In the genomic region with DNA sequence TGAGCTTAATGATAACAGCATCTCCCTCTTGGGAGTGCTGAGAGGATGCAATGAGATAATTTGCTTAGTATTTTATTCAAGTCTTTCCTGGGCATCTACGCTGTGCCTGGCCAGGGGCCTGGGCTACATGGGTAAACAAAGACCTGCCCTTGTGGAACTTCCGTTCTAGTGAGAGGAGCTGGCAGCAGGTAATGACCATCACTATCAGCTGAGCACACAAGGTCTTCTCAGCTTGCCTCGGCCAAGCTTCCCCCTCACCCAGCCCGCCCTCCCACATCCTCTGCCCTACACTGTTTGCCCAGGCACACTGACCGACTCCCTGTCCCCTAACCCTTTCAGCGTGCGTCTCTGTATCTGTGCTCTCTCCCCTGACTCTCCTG, we compare ENCODE assay signal across 2 cellular contexts.
TF ChIP-seq lines count a peak whose summit lies in the region.

No MANE protein-coding gene starts in this region.

TF ChIP-seq in IMR-90, 13 proteins besides CTCF, POLR2A, EP300 and RAD21:
- TF ChIP-seq ELK1 (IDR thresholded peaks at IDR 0.05; ENCODE audit: borderline replicate concordance, low read depth, low read length) (no peak), SMC3 (IDR thresholded peaks at IDR 0.05; ENCODE audit: low read depth, low read length) (no peak), MXI1 (IDR thresholded peaks at IDR 0.05; ENCODE audit: borderline replicate concordance, low read depth, low read length) (no peak), CHD1 (IDR thresholded peaks at IDR 0.05; ENCODE audit: low read depth, low read length) (no peak), MAFK (IDR thresholded peaks at IDR 0.05; ENCODE audit: low read depth, low read length) (no peak), RCOR1 (IDR thresholded peaks at IDR 0.05; ENCODE audit: insufficient replicate concordance, low read length) (no peak), RFX5 (IDR thresholded peaks at IDR 0.05; ENCODE audit: low read depth, low read length) (no peak), BHLHE40 (IDR thresholded peaks at IDR 0.05; ENCODE audit: low read depth, low read length) (no peak), NFE2L2 (IDR thresholded peaks at IDR 0.05; ENCODE audit: low read depth, low read length) (no peak), USF2 (IDR thresholded peaks at IDR 0.05; ENCODE audit: low read depth, low read length) (no peak), CEBPB (IDR thresholded peaks at IDR 0.05; ENCODE audit: low read depth, low read length) (no peak), MAZ (IDR thresholded peaks at IDR 0.05; ENCODE audit: borderline replicate concordance, low read depth, low read length) (no peak)

TF ChIP-seq in K562, 482 proteins besides CTCF, POLR2A, EP300 and RAD21:
- no peak for TF ChIP-seq KDM1A (IDR thresholded peaks at IDR 0.05)
- 0 out of 2 replicates have a peak, but pooled peaks have one; percentile 6 for TF ChIP-seq ZNF12 (CRISPR knock-in tag; IDR thresholded peaks at IDR 0.05)
- TF ChIP-seq FOXA3 (CRISPR knock-in tag; conservative IDR thresholded peaks at IDR 0.05 in 1 of 2, IDR thresholded peaks at IDR 0.05 in 1 of 2): peak in 1 of 2 experiments; percentile 62; a peak in 2 of 4 replicates
- TF ChIP-seq ZFX (CRISPR knock-in tag; IDR thresholded peaks at IDR 0.05): peak; percentile 7; the same call in 1 of the 2 replicates
- TF ChIP-seq NFYB (IDR thresholded peaks at IDR 0.05; ENCODE audit: extremely low read depth, insufficient read length): no peak
- TF ChIP-seq MAX (CRISPR knock-in tag; IDR thresholded peaks at IDR 0.05): 0 out of 2 replicates have a peak, but pooled peaks have one; percentile 4
- no peak for TF ChIP-seq ZKSCAN1 (IDR thresholded peaks at IDR 0.05; ENCODE audit: low read depth, low read length)
